In the genomic region with DNA sequence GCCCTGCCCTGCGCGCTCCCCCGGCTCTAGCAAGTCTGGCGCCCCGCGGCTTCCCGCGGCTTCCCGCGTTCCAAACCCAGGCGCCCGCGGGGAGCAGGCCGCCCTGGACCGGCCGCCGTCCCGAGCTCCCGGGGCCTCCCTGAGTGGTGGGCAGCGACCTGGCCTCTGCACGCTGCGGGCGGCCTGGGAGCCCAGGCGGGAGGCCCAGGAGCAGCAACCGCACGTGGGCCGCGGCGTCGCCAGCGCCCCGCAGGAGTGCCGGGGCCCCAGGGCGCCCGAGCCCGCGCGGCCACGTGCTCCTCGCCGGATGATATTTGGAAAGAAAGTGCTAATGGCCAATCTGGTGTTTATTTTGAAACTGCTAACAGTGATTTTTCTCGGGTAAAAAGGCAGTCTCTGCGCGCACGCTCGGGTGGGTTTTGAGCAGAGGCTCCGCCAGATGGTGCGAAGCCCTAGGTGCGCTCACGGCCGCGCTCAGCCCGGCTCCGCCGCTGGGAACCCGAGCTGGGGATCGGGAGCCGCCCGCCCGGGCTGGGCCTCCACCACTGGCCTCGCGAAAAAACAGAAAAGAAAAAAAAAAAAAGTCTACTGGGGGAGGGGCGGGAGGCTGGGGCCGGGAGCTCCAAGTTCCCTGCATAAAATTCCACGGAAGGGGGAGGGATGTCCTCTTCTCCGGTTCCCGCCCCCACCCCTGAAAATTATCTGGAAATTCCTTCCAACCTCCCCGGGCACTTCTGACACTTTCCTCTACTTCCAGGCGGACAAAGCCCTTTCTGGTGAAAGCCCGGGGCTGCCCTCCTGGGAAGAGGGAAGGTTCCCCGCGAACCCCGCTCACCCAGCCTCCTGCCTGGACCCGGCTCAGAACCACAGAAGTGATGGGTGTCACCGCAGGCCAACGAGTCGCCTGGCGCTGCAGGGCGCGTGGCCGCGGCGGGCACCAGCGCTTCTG, we compare ENCODE assay signal across 13 cellular contexts. TPM values are rescaled to one million over a fixed set of nuclear protein-coding genes. Genes with fewer than 3 reads are reported as not detected.
DNase-seq lines count a peak whose midpoint lies in the region; ATAC-seq, FAIRE-seq and TF ChIP-seq lines count a peak whose summit lies in the region.
"Had no signal": no experiment of that assay in that cellular context is flagged by ENCODE, and none has a peak within 500 bp of the region (broad histone marks: within the 10 kb centered on the region; RNA-seq: fewer than 3 reads in every experiment).

No MANE protein-coding gene starts in this region.

- no peak for FAIRE-seq in GM12891 (lab: Jason Lieb, UNC)
- FAIRE-seq: A549 had no signal

- no peak overlapping the region for H3K4me3 ChIP-seq in lower lobe of right lung
- H3K4me3 ChIP-seq: A549 had no signal

- H3K27me3 ChIP-seq in lower lobe of right lung (ENCODE audit: low read depth), result peaks cover 96% of the 10 kb centered on the region

- peaks cover 73% of the 10 kb centered on the region for H3K27me3 Mint-ChIP-seq in T-helper 1 cell treated with Interleukin-12 subunit alpha and Interleukin-12 subunit beta and Interleukin-4 antibody, amounts not matched to agents 30 μg/mL and 1 μg/mL, for 36 hours (ENCODE audit: low read depth)
- H3K27me3 Mint-ChIP-seq in activated naive CD8-positive, alpha-beta T cell treated with anti-CD3 and anti-CD28 coated beads, Interleukin-2, amount 50 U/mL, for 24 hours, result peaks cover 70% of the 10 kb centered on the region
- peaks cover 41 to 71% of the 10 kb centered on the region in 2 donors for H3K27me3 Mint-ChIP-seq in stimulated activated naive B cell treated with anti-CD40 and anti-IgM and Interleukin-4, amounts not matched to agents 10 μg/mL and 1 μg/mL and 100 μg/mL, for 72 hours

- no peak overlapping the region for H3K27ac ChIP-seq in lower lobe of right lung
- H3K27ac ChIP-seq: A549, dorsolateral prefrontal cortex had no signal

- DNase-seq in T-helper 1 cell, result no peak
- DNase-seq in activated naive CD8-positive, alpha-beta T cell treated with anti-CD3 and anti-CD28 coated beads, Interleukin-2, amount 50 U/mL, for 24 hours, result no peak
- DNase-seq in lower lobe of right lung, result peak; percentile 29
- no peak for DNase-seq in stimulated activated naive B cell treated with anti-CD40 and anti-IgM and Interleukin-4, amounts not matched to agents 10 μg/mL and 1 μg/mL and 100 μg/mL, for 72 hours
- DNase-seq in GM12891 (ENCODE audit: insufficient read length, low spot score), result no peak
- no peak for DNase-seq in left colon
- DNase-seq: NCI-H526 treated with DMSO at 0.1 percent for 48 hours had no signal

- intact Hi-C loops in lower lobe of right lung (cut with DNase I), result no loop called here
- intact Hi-C loops in left colon (cut with DNase I, micrococcal nuclease), result loop anchor here in 1 of 2 donors (10.0 kb wide), 1 partner anchor 925 kb away; no protein-coding TSS in a partner anchor

- no peak for ATAC-seq in activated naive CD8-positive, alpha-beta T cell treated with anti-CD3 and anti-CD28 coated beads, Interleukin-2, amount 50 U/mL, for 24 hours
- no peak for ATAC-seq in lower lobe of right lung
- no peak for ATAC-seq in stimulated activated naive B cell treated with anti-CD40 and anti-IgM and Interleukin-4, amounts not matched to agents 10 μg/mL and 1 μg/mL and 100 μg/mL, for 72 hours (replicated peaks)
- ATAC-seq in GM19324 (IDR thresholded peaks at IDR 0.05; ENCODE audit: low FRiP score, unreplicated experiment), result no peak
- no peak for ATAC-seq in left colon
- ATAC-seq: A549 had no signal

- peak overlapping the region; percentile 76 for H3K27ac Mint-ChIP-seq in T-helper 1 cell treated with Interleukin-12 subunit alpha and Interleukin-12 subunit beta and Interleukin-4 antibody, amounts not matched to agents 30 μg/mL and 1 μg/mL, for 36 hours
- peak overlapping the region; percentile 27 for H3K27ac Mint-ChIP-seq in activated naive CD8-positive, alpha-beta T cell treated with anti-CD3 and anti-CD28 coated beads, Interleukin-2, amount 50 U/mL, for 24 hours
- peak overlapping the region; percentile 56 for H3K27ac Mint-ChIP-seq in stimulated activated naive B cell treated with anti-CD40 and anti-IgM and Interleukin-4, amounts not matched to agents 10 μg/mL and 1 μg/mL and 100 μg/mL, for 72 hours

- peaks cover 30% of the 10 kb centered on the region for H3K4me1 ChIP-seq in lower lobe of right lung

- no peaks in the 10 kb centered on the region for H3K36me3 ChIP-seq in lower lobe of right lung

- H3K4me1 Mint-ChIP-seq in T-helper 1 cell treated with Interleukin-12 subunit alpha and Interleukin-12 subunit beta and Interleukin-4 antibody, amounts not matched to agents 30 μg/mL and 1 μg/mL, for 36 hours (ENCODE audit: low read depth), result peaks cover 13% of the 10 kb centered on the region
- H3K4me1 Mint-ChIP-seq in activated naive CD8-positive, alpha-beta T cell treated with anti-CD3 and anti-CD28 coated beads, Interleukin-2, amount 50 U/mL, for 24 hours, result peaks cover 34% of the 10 kb centered on the region
- peaks cover 12 to 29% of the 10 kb centered on the region in 2 donors for H3K4me1 Mint-ChIP-seq in stimulated activated naive B cell treated with anti-CD40 and anti-IgM and Interleukin-4, amounts not matched to agents 10 μg/mL and 1 μg/mL and 100 μg/mL, for 72 hours

- TF ChIP-seq POLR2A in GM12891 (IDR thresholded peaks at IDR 0.05; ENCODE audit: low read depth, low read length), result no peak

- H3K9me3 Mint-ChIP-seq in T-helper 1 cell treated with Interleukin-12 subunit alpha and Interleukin-12 subunit beta and Interleukin-4 antibody, amounts not matched to agents 30 μg/mL and 1 μg/mL, for 36 hours, result no peaks in the 10 kb centered on the region
- H3K9me3 Mint-ChIP-seq in activated naive CD8-positive, alpha-beta T cell treated with anti-CD3 and anti-CD28 coated beads, Interleukin-2, amount 50 U/mL, for 24 hours, result no peaks in the 10 kb centered on the region
- H3K9me3 Mint-ChIP-seq in stimulated activated naive B cell treated with anti-CD40 and anti-IgM and Interleukin-4, amounts not matched to agents 10 μg/mL and 1 μg/mL and 100 μg/mL, for 72 hours, result peaks cover 0 to 2% of the 10 kb centered on the region in 2 donors

- TF ChIP-seq CTCF in lower lobe of right lung (IDR thresholded peaks at IDR 0.05), result no peak

- H3K36me3 Mint-ChIP-seq in T-helper 1 cell treated with Interleukin-12 subunit alpha and Interleukin-12 subunit beta and Interleukin-4 antibody, amounts not matched to agents 30 μg/mL and 1 μg/mL, for 36 hours (ENCODE audit: low read depth), result peaks cover 2% of the 10 kb centered on the region
- peaks cover 3% of the 10 kb centered on the region for H3K36me3 Mint-ChIP-seq in activated naive CD8-positive, alpha-beta T cell treated with anti-CD3 and anti-CD28 coated beads, Interleukin-2, amount 50 U/mL, for 24 hours (ENCODE audit: low read depth)
- peaks cover 6 to 8% of the 10 kb centered on the region in 2 donors for H3K36me3 Mint-ChIP-seq in stimulated activated naive B cell treated with anti-CD40 and anti-IgM and Interleukin-4, amounts not matched to agents 10 μg/mL and 1 μg/mL and 100 μg/mL, for 72 hours

- H3K4me3 Mint-ChIP-seq in T-helper 1 cell treated with Interleukin-12 subunit alpha and Interleukin-12 subunit beta and Interleukin-4 antibody, amounts not matched to agents 30 μg/mL and 1 μg/mL, for 36 hours, result no peak overlapping the region
- no peak overlapping the region for H3K4me3 Mint-ChIP-seq in activated naive CD8-positive, alpha-beta T cell treated with anti-CD3 and anti-CD28 coated beads, Interleukin-2, amount 50 U/mL, for 24 hours
- H3K4me3 Mint-ChIP-seq in stimulated activated naive B cell treated with anti-CD40 and anti-IgM and Interleukin-4, amounts not matched to agents 10 μg/mL and 1 μg/mL and 100 μg/mL, for 72 hours, result peak overlapping the region; percentile 41 to 54

- no peaks in the 10 kb centered on the region for H3K9me3 ChIP-seq in lower lobe of right lung
- H3K9me3 ChIP-seq: A549 had no signal

TF ChIP-seq in GM12891, 5 proteins besides CTCF, POLR2A, EP300 and RAD21:
- TF ChIP-seq POLR2AphosphoS5 (IDR thresholded peaks at IDR 0.05; ENCODE audit: low read depth, low read length) (no peak), POU2F2 (IDR thresholded peaks at IDR 0.05; ENCODE audit: low read depth, low read length) (no peak), PAX5 (IDR thresholded peaks at IDR 0.05; ENCODE audit: insufficient read depth, low read length, severe bottlenecking) (no peak), TAF1 (IDR thresholded peaks at IDR 0.05; ENCODE audit: low read depth, low read length) (no peak), SPI1 (IDR thresholded peaks at IDR 0.05; ENCODE audit: low read depth, low read length) (no peak)

RNA-seq across cellular contexts. Expression of gene EBF3, which starts 4.3 kb away (rescaled TPM):
- total RNA-seq in lower lobe of right lung, result 0.53 TPM
- not detected for polyA plus RNA-seq in GM12891 (2012; ENCODE audit: low read depth, missing spikeins)
- total RNA-seq in left colon, result under 1 TPM; 0.40 to 0.78 TPM
- total RNA-seq: kidney epithelial cell; T-helper 1 cell treated with Interleukin-12 subunit alpha and Interleukin-12 subunit beta and Interleukin-4 antibody, amounts not matched to agents 30 ng/mL and 1 ng/mL, for 36 hours had no signal

Comparison
In these comparisons a context has a peak if more than half of its experiments do, and no peak if none do; other contexts are left out.
1. H3K4me3 Mint-ChIP-seq: peak in stimulated activated naive B cell treated with anti-CD40 and anti-IgM and Interleukin-4, amounts not matched to agents 10 μg/mL and 1 μg/mL and 100 μg/mL, for 72 hours (2 of 2); none in T-helper 1 cell treated with Interleukin-12 subunit alpha and Interleukin-12 subunit beta and Interleukin-4 antibody, amounts not matched to agents 30 μg/mL and 1 μg/mL, for 36 hours (single experiment) and activated naive CD8-positive, alpha-beta T cell treated with anti-CD3 and anti-CD28 coated beads, Interleukin-2, amount 50 U/mL, for 24 hours (single experiment).
2. Peak in every context shown above with its lines, with median percentiles within 50 percentile points of each other: H3K27ac Mint-ChIP-seq.